ENCODE assay signal across 23 cellular contexts in the genomic region with DNA sequence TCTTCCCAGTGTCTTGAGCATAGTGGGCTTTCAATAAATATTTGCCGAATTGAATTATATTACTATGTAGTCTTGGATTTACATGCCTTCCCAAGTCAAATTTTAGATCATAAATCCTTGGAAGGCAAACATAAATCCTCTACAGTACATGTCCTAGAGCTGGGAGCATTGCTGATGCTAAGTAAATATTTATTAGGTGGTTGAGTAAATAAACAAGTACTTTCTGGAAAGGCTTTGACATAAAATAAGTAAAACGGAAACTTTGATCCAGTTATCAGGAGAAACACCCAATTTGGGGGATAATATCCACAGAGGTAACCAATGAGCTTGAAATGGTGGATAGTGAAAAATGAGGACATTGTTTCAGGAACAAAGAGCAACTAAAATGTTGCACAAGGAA.
"Had no signal": no experiment of that assay in that cellular context is flagged by ENCODE, and none has a peak within 500 bp of the region (broad histone marks: within the 10 kb centered on the region; RNA-seq: fewer than 3 reads in every experiment).

No MANE protein-coding gene starts in this region.

- ATAC-seq: activated CD4-positive, CD25-positive, alpha-beta regulatory T cell treated with anti-CD3 and anti-CD28 coated beads, Interleukin-2, amount 50 U/mL, for 24 hours; activated CD8-positive, alpha-beta T cell treated with anti-CD3 and anti-CD28 coated beads for 36 hours; activated T-cell treated with anti-CD3 and anti-CD28 coated beads, Interleukin-2, amount 50 U/mL, for 72 hours; Right ventricle myocardium inferior had no signal

- H3K9me3 ChIP-seq: MG63 had no signal

- DNase-seq: activated CD4-positive, alpha-beta T cell treated with anti-CD3 and anti-CD28 coated beads for 4 hours; activated CD8-positive, alpha-beta memory T cell treated with anti-CD3 and anti-CD28 coated beads, Interleukin-2, amount 50 U/mL, for 4 hours; activated CD8-positive, alpha-beta T cell treated with anti-CD3 and anti-CD28 coated beads for 36 hours; activated gamma-delta T cell treated with Interleukin-2 at 50 U/mL for 16 hours; activated naive CD4-positive, alpha-beta T cell treated with anti-CD3 and anti-CD28 coated beads, Interleukin-2, amount 10 ng/mL, durations not matched to agents 7 days and 5 days; activated naive CD8-positive, alpha-beta T cell treated with anti-CD3 and anti-CD28 coated beads for 36 hours; activated T-cell treated with anti-CD3 and anti-CD28 coated beads, Interleukin-2, amount 50 U/mL, for 72 hours; MG63; NCI-H1105; NCI-H1436; NCI-H1694 treated with DMSO at 0.1 percent for 48 hours; NCI-H2029 treated with DMSO at 0.1 percent for 48 hours; NCI-H345; NCI-H510A; NCI-H526 treated with DMSO at 0.1 percent for 48 hours; NCI-H82; RPMI8226; T-helper 1 cell had no signal

- H3K4me1 Mint-ChIP-seq: activated naive CD4-positive, alpha-beta T cell treated with anti-CD3 and anti-CD28 coated beads, Interleukin-2, amount 10 ng/mL, durations not matched to agents 7 days and 5 days; activated naive CD8-positive, alpha-beta T cell treated with anti-CD3 and anti-CD28 coated beads for 36 hours had no signal

- H3K9ac ChIP-seq: KMS-11 had no signal

- H3K27me3 Mint-ChIP-seq: activated naive CD4-positive, alpha-beta T cell treated with anti-CD3 and anti-CD28 coated beads, Interleukin-2, amount 10 ng/mL, durations not matched to agents 7 days and 5 days had no signal

- H3K27me3 ChIP-seq: MG63 had no signal

- H3K36me3 ChIP-seq: MG63 had no signal

- H3K4me3 Mint-ChIP-seq: activated CD8-positive, alpha-beta T cell treated with anti-CD3 and anti-CD28 coated beads for 36 hours; activated naive CD4-positive, alpha-beta T cell treated with anti-CD3 and anti-CD28 coated beads, Interleukin-2, amount 10 ng/mL, durations not matched to agents 7 days and 5 days; activated naive CD8-positive, alpha-beta T cell treated with anti-CD3 and anti-CD28 coated beads for 36 hours; activated T-cell treated with anti-CD3 and anti-CD28 coated beads, Interleukin-2, amount 50 U/mL, for 72 hours had no signal

- H3K4me3 ChIP-seq: MG63, SK-N-MC had no signal

- H3K27ac ChIP-seq: KMS-11, SK-N-MC had no signal

- H3K9me3 Mint-ChIP-seq: activated CD8-positive, alpha-beta T cell treated with anti-CD3 and anti-CD28 coated beads for 36 hours; activated naive CD4-positive, alpha-beta T cell treated with anti-CD3 and anti-CD28 coated beads, Interleukin-2, amount 10 ng/mL, durations not matched to agents 7 days and 5 days; activated naive CD8-positive, alpha-beta T cell treated with anti-CD3 and anti-CD28 coated beads for 36 hours; activated T-cell treated with anti-CD3 and anti-CD28 coated beads, Interleukin-2, amount 50 U/mL, for 72 hours; activated T-helper 2 cell treated with anti-CD3 and anti-CD28 coated beads, Interferon-gamma antibody, Interleukin-2, Interleukin-4, amounts not matched to agents 10 μg/mL and 5 μg/mL and 100 μg/mL, durations not matched to agents 14 hours and 24 hours and 36 hours had no signal

- H3K36me3 Mint-ChIP-seq: activated naive CD4-positive, alpha-beta T cell treated with anti-CD3 and anti-CD28 coated beads, Interleukin-2, amount 10 ng/mL, durations not matched to agents 7 days and 5 days; activated naive CD8-positive, alpha-beta T cell treated with anti-CD3 and anti-CD28 coated beads for 36 hours had no signal

- H3K27ac Mint-ChIP-seq: activated CD8-positive, alpha-beta T cell treated with anti-CD3 and anti-CD28 coated beads for 36 hours; activated naive CD4-positive, alpha-beta T cell treated with anti-CD3 and anti-CD28 coated beads, Interleukin-2, amount 10 ng/mL, durations not matched to agents 7 days and 5 days; activated naive CD8-positive, alpha-beta T cell treated with anti-CD3 and anti-CD28 coated beads for 36 hours; activated T-cell treated with anti-CD3 and anti-CD28 coated beads, Interleukin-2, amount 50 U/mL, for 72 hours; activated T-helper 2 cell treated with anti-CD3 and anti-CD28 coated beads, Interferon-gamma antibody, Interleukin-2, Interleukin-4, amounts not matched to agents 10 μg/mL and 5 μg/mL and 100 μg/mL, durations not matched to agents 14 hours and 24 hours and 36 hours had no signal
